In the genomic region with DNA sequence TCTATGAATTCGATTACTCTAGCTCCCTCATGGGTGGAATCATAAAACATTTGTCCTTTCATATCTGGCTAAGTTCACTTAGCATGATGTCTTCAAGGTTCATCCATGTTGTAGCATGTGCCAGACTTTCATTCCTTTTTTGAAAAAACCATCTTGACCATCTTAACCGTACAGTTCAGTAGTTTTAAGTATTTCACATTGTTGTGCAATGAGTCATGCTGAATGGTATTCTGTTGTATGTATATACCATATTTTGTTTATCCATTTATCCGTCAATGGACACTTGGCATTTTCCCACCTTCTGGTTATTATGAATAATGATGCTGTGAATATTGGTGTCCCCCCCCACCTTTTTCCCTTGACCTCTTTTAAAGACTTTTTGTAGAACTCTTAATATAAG, we compare ENCODE assay signal across 17 cellular contexts.
DNase-seq lines count a peak whose midpoint lies in the region; ATAC-seq and TF ChIP-seq lines count a peak whose summit lies in the region.
"Had no signal": no experiment of that assay in that cellular context is flagged by ENCODE, and none has a peak within 500 bp of the region (broad histone marks: within the 10 kb centered on the region; RNA-seq: fewer than 3 reads in every experiment).

No MANE protein-coding gene starts in this region.

- DNase-seq in AG04450 (ENCODE audit: low read depth, low spot score) (peak; percentile 26), HFF-Myc (ENCODE audit: extremely low read depth, low read depth) (peak; percentile 25), astrocyte of the spinal cord (ENCODE audit: low read depth, low spot score) (peak; percentile 28), glomerular visceral epithelial cell (ENCODE audit: extremely low spot score) (peak; percentile 18), Right ventricle myocardium superior (no peak), Right ventricle myocardium inferior (ENCODE audit: missing footprints) (no peak)
- no peak for DNase-seq in stimulated activated naive CD4-positive, alpha-beta T cell (lab: John Stamatoyannopoulos, UW)
- no peak for DNase-seq in effector memory CD8-positive, alpha-beta T cell
- DNase-seq: activated CD4-positive, alpha-beta T cell treated with anti-CD3 and anti-CD28 coated beads for 48 hours; AML-193; amygdala; esophagus squamous epithelium; Karpas-422; NCI-H446 treated with DMSO at 0.1 percent for 48 hours; SIG-M5; T1000 had no signal

- no peak overlapping the region for H3K4me3 ChIP-seq in AG04450 (ENCODE audit: low read depth, low read length)
- no peak overlapping the region for H3K4me3 ChIP-seq in HFF-Myc (replicated peaks; ENCODE audit: low read depth, low read length)
- H3K4me3 ChIP-seq in astrocyte of the spinal cord (ENCODE audit: low read depth, low read length) = no peak overlapping the region
- H3K4me3 ChIP-seq: esophagus squamous epithelium had no signal

- peaks cover 61% of the 10 kb centered on the region for H3K36me3 Mint-ChIP-seq in effector memory CD8-positive, alpha-beta T cell (ENCODE audit: insufficient read depth)

- no peaks in the 10 kb centered on the region for H3K9me3 ChIP-seq in AG04450 (ENCODE audit: control insufficient read depth, insufficient read depth, low read length)
- H3K9me3 ChIP-seq: esophagus squamous epithelium had no signal

- H3K27ac ChIP-seq in AG04450 (ENCODE audit: low read depth, low read length) = no peak overlapping the region
- H3K27ac ChIP-seq: esophagus squamous epithelium had no signal

- no peaks in the 10 kb centered on the region for H3K27me3 ChIP-seq in AG04450 (ENCODE audit: control insufficient read depth, insufficient read depth, low read length)
- H3K27me3 ChIP-seq: esophagus squamous epithelium had no signal

- no peaks in the 10 kb centered on the region for H3K27me3 Mint-ChIP-seq in effector memory CD8-positive, alpha-beta T cell

- TF ChIP-seq CTCF in AG04450 (IDR thresholded peaks at IDR 0.05; ENCODE audit: low read depth, low read length) (no peak), HFF-Myc (IDR thresholded peaks at IDR 0.05; ENCODE audit: low read depth, low read length, missing control alignments) (no peak), astrocyte of the spinal cord (IDR thresholded peaks at IDR 0.05; ENCODE audit: low read depth, low read length) (no peak)

- no peaks in the 10 kb centered on the region for H3K9me3 Mint-ChIP-seq in effector memory CD8-positive, alpha-beta T cell

- H3K4me1 Mint-ChIP-seq in effector memory CD8-positive, alpha-beta T cell (ENCODE audit: low read depth in 2 of 2) = peaks cover 29 to 32% of the 10 kb centered on the region in 2 donors

- intact Hi-C loops in Right ventricle myocardium superior (cut with DNase I) (no loop called here), Right ventricle myocardium inferior (cut with DNase I) (no loop called here)

- in situ Hi-C loops in astrocyte of the spinal cord (cut with HindIII; ENCODE audit: low sequenced_read_pairs) = no loop called here

- CTCF ChIA-PET in AG04450 (lab: Charles Lee) = interaction anchor here (0.5 kb wide), 1 partner anchor 465 kb away, joined by 3 read pairs; no protein-coding TSS in a partner anchor

- POLR2A ChIA-PET in AG04450 (lab: Yijun Ruan, JAX) = no interaction called here

- ATAC-seq in effector memory CD8-positive, alpha-beta T cell (replicated peaks) = no peak
- ATAC-seq in Right ventricle myocardium superior (ENCODE audit: poor library complexity) = no peak
- no peak for ATAC-seq in Right ventricle myocardium inferior
- ATAC-seq: left lobe of liver had no signal

- no peak overlapping the region for H3K4me3 Mint-ChIP-seq in effector memory CD8-positive, alpha-beta T cell

- H3K27ac Mint-ChIP-seq in effector memory CD8-positive, alpha-beta T cell = peak overlapping the region in 1 of 2 donors; percentile 23

Comparison
In these comparisons a context has a peak if more than half of its experiments do, and no peak if none do; other contexts are left out.
1. DNase-seq: peak in AG04450 (single experiment), HFF-Myc (single experiment), astrocyte of the spinal cord (single experiment) and glomerular visceral epithelial cell (single experiment); none in stimulated activated naive CD4-positive, alpha-beta T cell (0 of 6), effector memory CD8-positive, alpha-beta T cell (0 of 3), Right ventricle myocardium superior (single experiment) and Right ventricle myocardium inferior (single experiment).